17 cellular contexts compared by ENCODE assay signal in the genomic region with DNA sequence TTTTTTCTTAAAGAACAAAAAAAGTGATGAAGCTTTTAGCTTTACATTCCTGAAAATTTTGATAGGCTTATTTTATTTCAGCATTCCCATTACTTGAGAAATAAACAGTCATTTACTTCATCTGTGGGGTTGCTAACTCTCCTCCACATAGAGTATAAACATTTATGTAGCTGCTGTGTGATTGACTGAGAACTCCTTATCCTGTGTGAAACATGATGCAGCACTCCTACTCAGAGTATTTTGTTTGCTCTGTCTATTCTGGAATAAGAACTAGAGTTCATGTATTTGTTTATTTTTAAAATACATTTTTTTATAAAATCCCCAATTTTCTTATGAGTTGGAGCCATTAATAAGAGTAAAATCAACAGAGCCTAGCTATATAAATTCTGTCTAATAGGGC.
A peak's percentile ranks its signal among the peaks of the same experiment; 100 is the strongest.
DNase-seq lines count a peak whose midpoint lies in the region; ATAC-seq and TF ChIP-seq lines count a peak whose summit lies in the region.
"Had no signal": no experiment of that assay in that cellular context is flagged by ENCODE, and none has a peak within 500 bp of the region (broad histone marks: within the 10 kb centered on the region; RNA-seq: fewer than 3 reads in every experiment).

No MANE protein-coding gene starts in this region.

- H3K4me1 Mint-ChIP-seq in endothelial cell (ENCODE audit: unreplicated experiment), result peaks cover 38% of the 10 kb centered on the region
- H3K4me1 Mint-ChIP-seq in nephron progenitor cell, result peaks cover 60% of the 10 kb centered on the region

- H3K27me3 Mint-ChIP-seq in endothelial cell (ENCODE audit: unreplicated experiment) (no peaks in the 10 kb centered on the region), nephron progenitor cell (ENCODE audit: low read depth, poor library complexity) (peaks cover 3% of the 10 kb centered on the region)

- H3K36me3 ChIP-seq in smooth muscle cell (ENCODE audit: low read depth), result no peaks in the 10 kb centered on the region
- no peaks in the 10 kb centered on the region for H3K36me3 ChIP-seq in Karpas-422 (ENCODE audit: insufficient read depth, low read length)
- H3K36me3 ChIP-seq: HAP-1 had no signal

- DNase-seq in DMS53 (lab: John Stamatoyannopoulos, UW) (peak; percentile 13), DMS53 treated with DMSO at 0.1 percent for 48 hours (lab: John Stamatoyannopoulos, UW; ENCODE audit: unreplicated experiment) (no peak), endothelial cell (ENCODE audit: low spot score) (no peak), nephron progenitor cell (no peak), smooth muscle cell (lab: John Stamatoyannopoulos, UW; ENCODE audit: unreplicated experiment) (no peak), NCI-H526 treated with DMSO at 0.1 percent for 48 hours (lab: John Stamatoyannopoulos, UW) (no peak), Karpas-422 (no peak)
- DNase-seq: ACHN, C1 segment of cervical spinal cord, NCI-H1436, NCI-H526 had no signal

- no peak for TF ChIP-seq CTCF in endothelial cell (IDR thresholded peaks at IDR 0.05; ENCODE audit: unreplicated experiment)
- TF ChIP-seq CTCF in nephron progenitor cell (IDR thresholded peaks at IDR 0.05), result no peak
- TF ChIP-seq CTCF in smooth muscle cell (IDR thresholded peaks at IDR 0.05; ENCODE audit: borderline replicate concordance, insufficient read depth, poor library complexity, severe bottlenecking), result no peak

- H3K9ac ChIP-seq in smooth muscle cell (ENCODE audit: low read depth) (no peak overlapping the region), Karpas-422 (ENCODE audit: low read length) (no peak overlapping the region)

- H3K4me3 Mint-ChIP-seq in endothelial cell (ENCODE audit: unreplicated experiment) (no peak overlapping the region), nephron progenitor cell (no peak overlapping the region)

- H2AFZ ChIP-seq in smooth muscle cell (ENCODE audit: low read depth), result peak overlapping the region; percentile 75
- H2AFZ ChIP-seq in Karpas-422 (ENCODE audit: low read length), result no peak overlapping the region

- H3K36me3 Mint-ChIP-seq in endothelial cell (ENCODE audit: low read depth, unreplicated experiment) (no peaks in the 10 kb centered on the region), nephron progenitor cell (ENCODE audit: low read depth) (no peaks in the 10 kb centered on the region)

- H3K27ac Mint-ChIP-seq in endothelial cell (ENCODE audit: unreplicated experiment), result peak overlapping the region; percentile 90
- peak overlapping the region; percentile 99 for H3K27ac Mint-ChIP-seq in nephron progenitor cell

- H3K9me3 ChIP-seq in smooth muscle cell (replicated peaks; ENCODE audit: low read depth), result no peaks in the 10 kb centered on the region
- no peaks in the 10 kb centered on the region for H3K9me3 ChIP-seq in Karpas-422 (ENCODE audit: low read length)
- H3K9me3 ChIP-seq: HAP-1 had no signal

- H3K79me2 ChIP-seq in smooth muscle cell (ENCODE audit: low read depth) (no peaks in the 10 kb centered on the region), Karpas-422 (ENCODE audit: low read length) (no peaks in the 10 kb centered on the region)

- no peak overlapping the region for H3K27ac ChIP-seq in smooth muscle cell (ENCODE audit: low read depth)
- H3K27ac ChIP-seq in Karpas-422 (ENCODE audit: low read length), result no peak overlapping the region
- H3K27ac ChIP-seq: 22Rv1, HL-60 had no signal

- no peaks in the 10 kb centered on the region for H3K9me3 Mint-ChIP-seq in endothelial cell (ENCODE audit: unreplicated experiment)
- no peaks in the 10 kb centered on the region for H3K9me3 Mint-ChIP-seq in nephron progenitor cell

- no peak overlapping the region for H3K4me2 ChIP-seq in smooth muscle cell
- no peak overlapping the region for H3K4me2 ChIP-seq in Karpas-422 (ENCODE audit: low read depth, low read length, poor library complexity, severe bottlenecking)

- H3K9me2 ChIP-seq in Karpas-422 (replicated peaks; ENCODE audit: insufficient read depth, low read length), result no peaks in the 10 kb centered on the region

- no peak for ATAC-seq in SK-N-SH treated with all-trans-retinoic acid at 6 μM for 48 hours
- ATAC-seq: HepG2, K562 had no signal

- H3K4me1 ChIP-seq in smooth muscle cell (ENCODE audit: low read depth) (no peaks in the 10 kb centered on the region), Karpas-422 (ENCODE audit: low read length) (no peaks in the 10 kb centered on the region)
- H3K4me1 ChIP-seq: HAP-1 had no signal

- H4K20me1 ChIP-seq in smooth muscle cell (ENCODE audit: low read depth), result no peaks in the 10 kb centered on the region
- no peaks in the 10 kb centered on the region for H4K20me1 ChIP-seq in Karpas-422 (ENCODE audit: insufficient read depth, low read depth, low read length)

- H3K27me3 ChIP-seq in smooth muscle cell (ENCODE audit: low read depth), result no peaks in the 10 kb centered on the region
- no peaks in the 10 kb centered on the region for H3K27me3 ChIP-seq in Karpas-422 (ENCODE audit: low read length)

- no peaks in the 10 kb centered on the region for H3F3A ChIP-seq in smooth muscle cell (ENCODE audit: low read depth)

- H3K4me3 ChIP-seq in smooth muscle cell, result no peak overlapping the region
- no peak overlapping the region for H3K4me3 ChIP-seq in Karpas-422 (ENCODE audit: low read length)
- H3K4me3 ChIP-seq: HAP-1, K562 had no signal

TF ChIP-seq in SK-N-SH treated with all-trans-retinoic acid at 6 μM for 48 hours, 23 proteins besides CTCF, POLR2A, EP300 and RAD21 (continues in another document):
- TF ChIP-seq, protein P1, sequence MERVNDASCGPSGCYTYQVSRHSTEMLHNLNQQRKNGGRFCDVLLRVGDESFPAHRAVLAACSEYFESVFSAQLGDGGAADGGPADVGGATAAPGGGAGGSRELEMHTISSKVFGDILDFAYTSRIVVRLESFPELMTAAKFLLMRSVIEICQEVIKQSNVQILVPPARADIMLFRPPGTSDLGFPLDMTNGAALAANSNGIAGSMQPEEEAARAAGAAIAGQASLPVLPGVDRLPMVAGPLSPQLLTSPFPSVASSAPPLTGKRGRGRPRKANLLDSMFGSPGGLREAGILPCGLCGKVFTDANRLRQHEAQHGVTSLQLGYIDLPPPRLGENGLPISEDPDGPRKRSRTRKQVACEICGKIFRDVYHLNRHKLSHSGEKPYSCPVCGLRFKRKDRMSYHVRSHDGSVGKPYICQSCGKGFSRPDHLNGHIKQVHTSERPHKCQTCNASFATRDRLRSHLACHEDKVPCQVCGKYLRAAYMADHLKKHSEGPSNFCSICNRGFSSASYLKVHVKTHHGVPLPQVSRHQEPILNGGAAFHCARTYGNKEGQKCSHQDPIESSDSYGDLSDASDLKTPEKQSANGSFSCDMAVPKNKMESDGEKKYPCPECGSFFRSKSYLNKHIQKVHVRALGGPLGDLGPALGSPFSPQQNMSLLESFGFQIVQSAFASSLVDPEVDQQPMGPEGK (CRISPR knock-in tag; IDR thresholded peaks at IDR 0.05; ENCODE audit: borderline replicate concordance), result no peak
- no peak for TF ChIP-seq CSDC2 (CRISPR knock-in tag; IDR thresholded peaks at IDR 0.05)
- no peak for TF ChIP-seq TCF4 (CRISPR knock-in tag; IDR thresholded peaks at IDR 0.05; ENCODE audit: borderline replicate concordance)
- TF ChIP-seq TOX (CRISPR knock-in tag; IDR thresholded peaks at IDR 0.05; ENCODE audit: borderline replicate concordance), result no peak
- TF ChIP-seq GLIS3 (CRISPR knock-in tag; IDR thresholded peaks at IDR 0.05), result no peak
- TF ChIP-seq, protein P2, sequence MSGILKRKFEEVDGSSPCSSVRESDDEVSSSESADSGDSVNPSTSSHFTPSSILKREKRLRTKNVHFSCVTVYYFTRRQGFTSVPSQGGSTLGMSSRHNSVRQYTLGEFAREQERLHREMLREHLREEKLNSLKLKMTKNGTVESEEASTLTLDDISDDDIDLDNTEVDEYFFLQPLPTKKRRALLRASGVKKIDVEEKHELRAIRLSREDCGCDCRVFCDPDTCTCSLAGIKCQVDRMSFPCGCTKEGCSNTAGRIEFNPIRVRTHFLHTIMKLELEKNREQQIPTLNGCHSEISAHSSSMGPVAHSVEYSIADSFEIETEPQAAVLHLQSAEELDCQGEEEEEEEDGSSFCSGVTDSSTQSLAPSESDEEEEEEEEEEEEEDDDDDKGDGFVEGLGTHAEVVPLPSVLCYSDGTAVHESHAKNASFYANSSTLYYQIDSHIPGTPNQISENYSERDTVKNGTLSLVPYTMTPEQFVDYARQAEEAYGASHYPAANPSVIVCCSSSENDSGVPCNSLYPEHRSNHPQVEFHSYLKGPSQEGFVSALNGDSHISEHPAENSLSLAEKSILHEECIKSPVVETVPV (CRISPR knock-in tag; IDR thresholded peaks at IDR 0.05), result no peak
- TF ChIP-seq ZNF8 (CRISPR knock-in tag; IDR thresholded peaks at IDR 0.05), result no peak
- TF ChIP-seq, protein P3, sequence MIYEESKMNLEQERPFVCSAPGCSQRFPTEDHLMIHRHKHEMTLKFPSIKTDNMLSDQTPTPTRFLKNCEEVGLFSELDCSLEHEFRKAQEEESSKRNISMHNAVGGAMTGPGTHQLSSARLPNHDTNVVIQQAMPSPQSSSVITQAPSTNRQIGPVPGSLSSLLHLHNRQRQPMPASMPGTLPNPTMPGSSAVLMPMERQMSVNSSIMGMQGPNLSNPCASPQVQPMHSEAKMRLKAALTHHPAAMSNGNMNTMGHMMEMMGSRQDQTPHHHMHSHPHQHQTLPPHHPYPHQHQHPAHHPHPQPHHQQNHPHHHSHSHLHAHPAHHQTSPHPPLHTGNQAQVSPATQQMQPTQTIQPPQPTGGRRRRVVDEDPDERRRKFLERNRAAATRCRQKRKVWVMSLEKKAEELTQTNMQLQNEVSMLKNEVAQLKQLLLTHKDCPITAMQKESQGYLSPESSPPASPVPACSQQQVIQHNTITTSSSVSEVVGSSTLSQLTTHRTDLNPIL (CRISPR knock-in tag; IDR thresholded peaks at IDR 0.05; ENCODE audit: low read depth), result no peak
- TF ChIP-seq, protein P4, sequence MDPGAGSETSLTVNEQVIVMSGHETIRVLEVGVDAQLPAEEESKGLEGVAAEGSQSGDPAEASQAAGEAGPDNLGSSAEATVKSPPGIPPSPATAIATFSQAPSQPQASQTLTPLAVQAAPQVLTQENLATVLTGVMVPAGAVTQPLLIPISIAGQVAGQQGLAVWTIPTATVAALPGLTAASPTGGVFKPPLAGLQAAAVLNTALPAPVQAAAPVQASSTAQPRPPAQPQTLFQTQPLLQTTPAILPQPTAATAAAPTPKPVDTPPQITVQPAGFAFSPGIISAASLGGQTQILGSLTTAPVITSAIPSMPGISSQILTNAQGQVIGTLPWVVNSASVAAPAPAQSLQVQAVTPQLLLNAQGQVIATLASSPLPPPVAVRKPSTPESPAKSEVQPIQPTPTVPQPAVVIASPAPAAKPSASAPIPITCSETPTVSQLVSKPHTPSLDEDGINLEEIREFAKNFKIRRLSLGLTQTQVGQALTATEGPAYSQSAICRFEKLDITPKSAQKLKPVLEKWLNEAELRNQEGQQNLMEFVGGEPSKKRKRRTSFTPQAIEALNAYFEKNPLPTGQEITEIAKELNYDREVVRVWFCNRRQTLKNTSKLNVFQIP (CRISPR knock-in tag; IDR thresholded peaks at IDR 0.05; ENCODE audit: borderline replicate concordance, low read depth), result no peak
- TF ChIP-seq RARB (CRISPR knock-in tag; IDR thresholded peaks at IDR 0.05), result no peak
- TF ChIP-seq ZNF70 (CRISPR knock-in tag; IDR thresholded peaks at IDR 0.05), result no peak
- no peak for TF ChIP-seq ZFP3 (CRISPR knock-in tag; IDR thresholded peaks at IDR 0.05)
- TF ChIP-seq ARNTL (CRISPR knock-in tag; IDR thresholded peaks at IDR 0.05; ENCODE audit: borderline replicate concordance, low read depth), result no peak
- no peak for TF ChIP-seq OSR1 (CRISPR knock-in tag; IDR thresholded peaks at IDR 0.05)
